25 cellular contexts compared by ENCODE assay signal in genomic region chr2:96396095-96396494, GRCh38.
DNase-seq lines count a peak whose midpoint lies in the region; ATAC-seq and TF ChIP-seq lines count a peak whose summit lies in the region.
"Had no signal": no experiment of that assay in that cellular context is flagged by ENCODE, and none has a peak within 500 bp of the region (broad histone marks: within the 10 kb centered on the region; RNA-seq: fewer than 3 reads in every experiment).

No MANE protein-coding gene starts in this region.

- BruUV-seq in PC-3 (replicated peaks; lab: Mats Ljungman, UMichigan) = no TSS peak

- CTCF ChIA-PET in PC-3 (lab: Charles Lee) = interaction anchor here (0.7 kb wide), 1 partner anchor 88 kb away, joined by 14 read pairs; no protein-coding TSS in a partner anchor

- POLR2A ChIA-PET in PC-3 (lab: Charles Lee; ENCODE audit: unreplicated experiment) = no interaction called here

- peak; percentile 51 to 54 for ATAC-seq in right cardiac atrium
- ATAC-seq in PC-3 = no peak
- ATAC-seq in GM19023 (IDR thresholded peaks at IDR 0.05; ENCODE audit: unreplicated experiment) = no peak
- ATAC-seq in HG02588 (IDR thresholded peaks at IDR 0.05; ENCODE audit: unreplicated experiment) = no peak
- ATAC-seq: CD8-positive, alpha-beta T cell; left colon had no signal

- no peaks in the 10 kb centered on the region for H3K9me2 ChIP-seq in PC-3 (replicated peaks; ENCODE audit: low read length)

- H3K27me3 ChIP-seq in adrenal gland = no peaks in the 10 kb centered on the region
- no peaks in the 10 kb centered on the region for H3K27me3 ChIP-seq in right cardiac atrium (ENCODE audit: control insufficient read depth, insufficient read depth)
- H3K27me3 ChIP-seq in PC-3 (ENCODE audit: low read length) = no peaks in the 10 kb centered on the region

- 50 to 65% (median 63%) methylated on average over 6 of the region's 6 CpGs for WGBS in adrenal gland, 4 donors
- WGBS in right cardiac atrium = 62% methylated on average over 6 of the region's 6 CpGs

- H3F3A ChIP-seq in PC-3 (ENCODE audit: low read length, unreplicated experiment) = no peaks in the 10 kb centered on the region

- H2AFZ ChIP-seq in PC-3 (ENCODE audit: low read length) = no peak overlapping the region
- H2AFZ ChIP-seq: parathyroid adenoma had no signal

- peak; percentile 20 for DNase-seq in NOMO-1 treated with DMSO at 0.1 percent for 48 hours (lab: John Stamatoyannopoulos, UW; ENCODE audit: unreplicated experiment)
- DNase-seq in NOMO-1 (lab: John Stamatoyannopoulos, UW; ENCODE audit: unreplicated experiment in 2 of 2) = no peak
- DNase-seq in adrenal gland = peak in 4 of 7 donors; percentile 17 to 45 (median 40)
- peak; percentile 28 to 77 (median 65) for DNase-seq in right cardiac atrium
- DNase-seq in substantia nigra (lab: John Stamatoyannopoulos, UW) = peak in 2 of 49 donors; percentile 13 to 20
- no peak for DNase-seq in PC-3
- DNase-seq: activated B cell treated with CpG ODN at 0.5 μM for 24 hours; activated CD4-positive, alpha-beta T cell treated with anti-CD3 and anti-CD28 coated beads, Interleukin-2, amount 50 U/mL, for 48 hours; CD8-positive, alpha-beta T cell; central memory CD4-positive, alpha-beta T cell; DMS53; glutamatergic neuron; H7; KG1; left colon; MM.1S; NCI-H1694; NCI-H526; stimulated activated CD8-positive, alpha-beta memory T cell treated with anti-CD3 and anti-CD28 coated beads, Interleukin-4, amount 100 ng/mL, for 48 hours; SW 1271 had no signal

- H3K9ac ChIP-seq in PC-3 (ENCODE audit: low read length) = no peak overlapping the region
- H3K9ac ChIP-seq: parathyroid adenoma had no signal

- no peak for TF ChIP-seq POLR2A in adrenal gland (IDR thresholded peaks at IDR 0.05)

- TF ChIP-seq CTCF in adrenal gland (IDR thresholded peaks at IDR 0.05) (no peak), PC-3 (conservative IDR thresholded peaks at IDR 0.05; ENCODE audit: low read depth, low read length) (no peak)

- no peak overlapping the region for H3K4me3 ChIP-seq in adrenal gland
- no peak overlapping the region for H3K4me3 ChIP-seq in right cardiac atrium (ENCODE audit: low read length)
- no peak overlapping the region for H3K4me3 ChIP-seq in PC-3 (ENCODE audit: low read length)
- H3K4me3 ChIP-seq: upper lobe of left lung had no signal

- no peaks in the 10 kb centered on the region for H3K79me2 ChIP-seq in PC-3 (ENCODE audit: low read length)
- H3K79me2 ChIP-seq: parathyroid adenoma had no signal

- H4K20me1 ChIP-seq in PC-3 (ENCODE audit: low read length) = no peaks in the 10 kb centered on the region

- intact Hi-C loops in adrenal gland (cut with DNase I) = no loop called here
- intact Hi-C loops in right cardiac atrium (cut with DNase I) = no loop called here
- intact Hi-C loops in PC-3 (cut with micrococcal nuclease) = no loop called here

- H3K4me1 ChIP-seq in adrenal gland (replicated peaks in 1 of 2) = no peaks in the 10 kb centered on the region
- no peaks in the 10 kb centered on the region for H3K4me1 ChIP-seq in right cardiac atrium (ENCODE audit: control insufficient read depth, insufficient read depth, low read length)
- no peaks in the 10 kb centered on the region; the same call in 1 of the 2 replicates for H3K4me1 ChIP-seq in PC-3 (ENCODE audit: insufficient read depth, low read length)
- H3K4me1 ChIP-seq: parathyroid adenoma had no signal

- no peaks in the 10 kb centered on the region for H3K9me3 ChIP-seq in adrenal gland (replicated peaks in 1 of 3)
- H3K9me3 ChIP-seq in right cardiac atrium (ENCODE audit: control insufficient read depth, low read length) = no peaks in the 10 kb centered on the region
- H3K9me3 ChIP-seq in PC-3 (ENCODE audit: low read length) = no peaks in the 10 kb centered on the region
- H3K9me3 ChIP-seq: upper lobe of left lung had no signal

- H3K36me3 ChIP-seq in adrenal gland (replicated peaks in 1 of 2) (no peaks in the 10 kb centered on the region), PC-3 (ENCODE audit: low read depth, low read length) (no peaks in the 10 kb centered on the region)
- H3K36me3 ChIP-seq: upper lobe of left lung had no signal

- no peak overlapping the region for H3K4me2 ChIP-seq in PC-3 (ENCODE audit: low read length)

- peak overlapping the region in 1 of 5 donors; percentile 50 for H3K27ac ChIP-seq in adrenal gland
- H3K27ac ChIP-seq in right cardiac atrium (ENCODE audit: low read length) = no peak overlapping the region
- peak overlapping the region; percentile 10 for H3K27ac ChIP-seq in substantia nigra (ENCODE audit: low read depth, low read length, poor library complexity, severe bottlenecking)
- no peak overlapping the region for H3K27ac ChIP-seq in PC-3 (ENCODE audit: low read length)
- H3K27ac ChIP-seq: 22Rv1, parathyroid adenoma had no signal

Comparison
In these comparisons a context has a peak if more than half of its experiments do, and no peak if none do; other contexts are left out.
1. DNase-seq: peak in NOMO-1 treated with DMSO at 0.1 percent for 48 hours (single experiment), adrenal gland (4 of 7) and right cardiac atrium (3 of 3); none in NOMO-1 (0 of 2) and PC-3 (single experiment).
2. ATAC-seq: peak in right cardiac atrium (2 of 2); none in PC-3 (single experiment), GM19023 (single experiment) and HG02588 (single experiment).